10 cellular contexts compared by ENCODE assay signal in the genomic region with DNA sequence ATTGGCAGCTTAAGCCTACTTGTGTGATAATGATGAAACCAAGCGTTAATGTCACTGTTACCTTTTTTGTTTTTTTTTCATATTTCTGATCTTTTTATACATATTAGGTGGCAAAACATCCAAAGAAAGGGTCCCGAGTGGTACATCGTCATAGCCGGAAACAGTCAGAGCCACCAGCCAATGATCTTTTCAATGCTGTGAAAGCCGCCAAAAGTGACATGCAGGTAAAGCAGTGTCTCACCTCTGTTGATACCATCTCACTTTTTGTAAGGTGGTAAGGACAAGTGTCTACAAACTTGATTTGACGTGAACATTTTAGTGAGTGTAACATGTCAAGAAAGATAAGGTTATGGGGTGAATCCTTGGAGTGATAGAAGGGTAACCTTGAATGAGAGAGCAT. TPM values are rescaled to one million over a fixed set of nuclear protein-coding genes. Genes with fewer than 3 reads are reported as not detected.
DNase-seq lines count a peak whose midpoint lies in the region; ATAC-seq and TF ChIP-seq lines count a peak whose summit lies in the region.
"Not testable (repeated sequence)": the region's sequence is repeated elsewhere in the genome, so short reads cannot be mapped to it uniquely, and the experiment has no call there.
"Had no signal": no experiment of that assay in that cellular context is flagged by ENCODE, and none has a peak within 500 bp of the region (broad histone marks: within the 10 kb centered on the region; RNA-seq: fewer than 3 reads in every experiment).

No MANE protein-coding gene starts in this region.

- not testable (repeated sequence) for H3K27ac ChIP-seq in CD4-positive, CD25-positive, alpha-beta regulatory T cell (ENCODE audit: insufficient read depth, low read length, poor library complexity, severe bottlenecking)
- H3K27ac ChIP-seq in DOHH2 (ENCODE audit: low read depth, low read length) (peak overlapping the region; percentile 95), OCI-LY7 (ENCODE audit: low read depth, low read length, poor library complexity, severe bottlenecking) (peak overlapping the region; percentile 79)

- POLR2A ChIA-PET in OCI-LY7 (lab: Charles Lee) = interaction anchor here (0.7 to 1.3 kb wide), 3 partner anchors 11 to 171 kb away, joined by 4 to 6 read pairs (median 4); partner anchors contain the start of gene LAMTOR4
- POLR2A ChIA-PET in WTC11 (lab: Charles Lee) = not testable (repeated sequence)
- POLR2A ChIA-PET in activated CD8-positive, alpha-beta T cell treated with anti-CD3 and anti-CD28 coated beads, Interleukin-2, amount 10 ng/mL, durations not matched to agents 7 days and 5 days (lab: Charles Lee) = interaction anchor here (1.8 to 1.9 kb wide), 2 partner anchors 11 to 39 kb away, joined by 4 to 6 read pairs; no protein-coding TSS in a partner anchor

- not testable (repeated sequence) for ATAC-seq in CD4-positive, CD25-positive, alpha-beta regulatory T cell (ENCODE audit: low read depth in 2 of 2); WTC11; activated CD8-positive, alpha-beta T cell treated with anti-CD3 and anti-CD28 coated beads, Interleukin-2, amount 10 ng/mL, durations not matched to agents 7 days and 5 days
- peak; percentile 4 for ATAC-seq in effector memory CD8-positive, alpha-beta T cell (replicated peaks)

- H3K27ac Mint-ChIP-seq in CD4-positive, CD25-positive, alpha-beta regulatory T cell = peak overlapping the region in 2 of 3 donors; percentile 65 to 76
- H3K27ac Mint-ChIP-seq in WTC11 = peak overlapping the region; percentile 48; the same call in 1 of the 2 replicates
- peak overlapping the region; percentile 60 for H3K27ac Mint-ChIP-seq in activated CD8-positive, alpha-beta T cell treated with anti-CD3 and anti-CD28 coated beads, Interleukin-2, amount 10 ng/mL, durations not matched to agents 7 days and 5 days
- H3K27ac Mint-ChIP-seq in activated naive CD4-positive, alpha-beta T cell treated with anti-CD3 and anti-CD28 coated beads, Interleukin-2, amount 10 ng/mL, durations not matched to agents 7 days and 5 days = peak overlapping the region; percentile 92
- peak overlapping the region in 1 of 2 donors; percentile 59 for H3K27ac Mint-ChIP-seq in effector memory CD8-positive, alpha-beta T cell

- peak overlapping the region; percentile 27; the same call in 1 of the 2 replicates for H2AFZ ChIP-seq in OCI-LY7 (ENCODE audit: low read length)

- intact Hi-C loops in OCI-LY7 (cut with micrococcal nuclease; ENCODE audit: unreplicated experiment) = not testable (repeated sequence)

- peaks cover 19% of the 10 kb centered on the region for H3K4me1 ChIP-seq in CD4-positive, CD25-positive, alpha-beta regulatory T cell (ENCODE audit: control insufficient read depth, insufficient read depth, low read length, poor library complexity, severe bottlenecking)
- H3K4me1 ChIP-seq in DOHH2 (ENCODE audit: control insufficient read depth, low read length) (peaks cover 83% of the 10 kb centered on the region), OCI-LY7 (ENCODE audit: insufficient read depth, low read length, poor library complexity, severe bottlenecking) (peaks cover 69% of the 10 kb centered on the region)

- not testable (repeated sequence) for H3K79me2 ChIP-seq in DOHH2 (ENCODE audit: control insufficient read depth, low read length); OCI-LY7 (ENCODE audit: insufficient read depth, low read depth, low read length)

- not testable (repeated sequence) for TF ChIP-seq CTCF in DOHH2 (IDR thresholded peaks at IDR 0.05; ENCODE audit: low read depth, low read length, poor library complexity, severe bottlenecking); OCI-LY7 (conservative IDR thresholded peaks at IDR 0.05; ENCODE audit: low read length); WTC11 (IDR thresholded peaks at IDR 0.05)

- DNase-seq in CD4-positive, CD25-positive, alpha-beta regulatory T cell = peak in 1 of 3 donors; percentile 48
- not testable (repeated sequence) for DNase-seq in OCI-LY7 (ENCODE audit: low spot score); WTC11 (ENCODE audit: low spot score); activated CD8-positive, alpha-beta T cell treated with anti-CD3 and anti-CD28 coated beads, Interleukin-2, amount 10 ng/mL, durations not matched to agents 7 days and 5 days; activated naive CD4-positive, alpha-beta T cell treated with anti-CD3 and anti-CD28 coated beads, Interleukin-2, amount 10 ng/mL, durations not matched to agents 7 days and 5 days; effector memory CD8-positive, alpha-beta T cell
- DNase-seq in stimulated activated naive CD4-positive, alpha-beta T cell (lab: John Stamatoyannopoulos, UW) = peak in 4 of 6 experiments; percentile 10 to 39 (median 32)

- H3K36me3 ChIP-seq in CD4-positive, CD25-positive, alpha-beta regulatory T cell (ENCODE audit: control insufficient read depth, insufficient read depth, low read length); OCI-LY7 (ENCODE audit: insufficient read depth, low read length): not testable (repeated sequence)
- H3K36me3 ChIP-seq in DOHH2 (ENCODE audit: control insufficient read depth, low read length) = peaks cover 12% of the 10 kb centered on the region

- peak overlapping the region in 2 of 4 donors; percentile 57 to 65 for H3K4me3 Mint-ChIP-seq in CD4-positive, CD25-positive, alpha-beta regulatory T cell
- not testable (repeated sequence) for H3K4me3 Mint-ChIP-seq in WTC11; activated CD8-positive, alpha-beta T cell treated with anti-CD3 and anti-CD28 coated beads, Interleukin-2, amount 10 ng/mL, durations not matched to agents 7 days and 5 days; activated naive CD4-positive, alpha-beta T cell treated with anti-CD3 and anti-CD28 coated beads, Interleukin-2, amount 10 ng/mL, durations not matched to agents 7 days and 5 days
- peak overlapping the region in 1 of 2 donors; percentile 75 for H3K4me3 Mint-ChIP-seq in effector memory CD8-positive, alpha-beta T cell

- not testable (repeated sequence) for H3K9me2 ChIP-seq in DOHH2 (replicated peaks; ENCODE audit: control insufficient read depth, low read length); OCI-LY7 (ENCODE audit: insufficient read depth, low read length)

- H4K20me1 ChIP-seq in DOHH2 (ENCODE audit: control insufficient read depth, insufficient read depth, low read depth, low read length); OCI-LY7 (ENCODE audit: insufficient read depth, low read length): not testable (repeated sequence)

- not testable (repeated sequence) for H3K4me3 ChIP-seq in CD4-positive, CD25-positive, alpha-beta regulatory T cell (ENCODE audit: low read depth, low read length); OCI-LY7 (ENCODE audit: low read depth, low read length, poor library complexity, severe bottlenecking)
- peak overlapping the region; percentile 67 for H3K4me3 ChIP-seq in DOHH2 (ENCODE audit: low read length)

- H3F3A ChIP-seq in DOHH2 (ENCODE audit: control insufficient read depth, insufficient read depth) = peaks cover 45% of the 10 kb centered on the region

- H3K4me2 ChIP-seq in DOHH2 (ENCODE audit: low read length) (peak overlapping the region; percentile 88), OCI-LY7 (ENCODE audit: low read length) (peak overlapping the region; percentile 53; the same call in 1 of the 2 replicates)

- CTCF ChIA-PET in OCI-LY7 (lab: Charles Lee; ENCODE audit: unreplicated experiment) = not testable (repeated sequence)
- CTCF ChIA-PET in WTC11 (lab: Charles Lee) = interaction anchor here (0.9 to 1.2 kb wide), 3 partner anchors 11 to 52 kb away, joined by 4 to 6 read pairs (median 4); partner anchors contain the start of gene LAMTOR4
- CTCF ChIA-PET in activated CD8-positive, alpha-beta T cell treated with anti-CD3 and anti-CD28 coated beads, Interleukin-2, amount 10 ng/mL, durations not matched to agents 7 days and 5 days (lab: Charles Lee) = interaction anchor here (0.7 to 5.8 kb wide), 5 partner anchors 7 to 50 kb away, joined by 3 to 51 read pairs (median 14); no protein-coding TSS in a partner anchor
- CTCF ChIA-PET in activated naive CD4-positive, alpha-beta T cell treated with anti-CD3 and anti-CD28 coated beads, Interleukin-2, amount 10 ng/mL, durations not matched to agents 7 days and 5 days (lab: Charles Lee) = interaction anchor here (0.7 kb wide), 1 partner anchor 225 kb away, joined by 3 read pairs; no protein-coding TSS in a partner anchor

- not testable (repeated sequence) for BruUV-seq in OCI-LY7 (replicated peaks; lab: Mats Ljungman, UMichigan)

- H3K4me1 Mint-ChIP-seq in CD4-positive, CD25-positive, alpha-beta regulatory T cell = peaks cover 16 to 47% (median 25%) of the 10 kb centered on the region in 4 donors
- H3K4me1 Mint-ChIP-seq in WTC11 = peaks cover 15% of the 10 kb centered on the region
- peaks cover 48% of the 10 kb centered on the region for H3K4me1 Mint-ChIP-seq in activated CD8-positive, alpha-beta T cell treated with anti-CD3 and anti-CD28 coated beads, Interleukin-2, amount 10 ng/mL, durations not matched to agents 7 days and 5 days (ENCODE audit: low read depth)
- H3K4me1 Mint-ChIP-seq in activated naive CD4-positive, alpha-beta T cell treated with anti-CD3 and anti-CD28 coated beads, Interleukin-2, amount 10 ng/mL, durations not matched to agents 7 days and 5 days = peaks cover 58% of the 10 kb centered on the region
- peaks cover 10 to 31% of the 10 kb centered on the region in 2 donors for H3K4me1 Mint-ChIP-seq in effector memory CD8-positive, alpha-beta T cell (ENCODE audit: low read depth in 2 of 2)

- H3K36me3 Mint-ChIP-seq in CD4-positive, CD25-positive, alpha-beta regulatory T cell; WTC11; activated CD8-positive, alpha-beta T cell treated with anti-CD3 and anti-CD28 coated beads, Interleukin-2, amount 10 ng/mL, durations not matched to agents 7 days and 5 days (ENCODE audit: low read depth); activated naive CD4-positive, alpha-beta T cell treated with anti-CD3 and anti-CD28 coated beads, Interleukin-2, amount 10 ng/mL, durations not matched to agents 7 days and 5 days; effector memory CD8-positive, alpha-beta T cell (ENCODE audit: insufficient read depth): not testable (repeated sequence)

- H3K27me3 ChIP-seq in CD4-positive, CD25-positive, alpha-beta regulatory T cell (ENCODE audit: control insufficient read depth, insufficient read depth, low read length); DOHH2 (ENCODE audit: control insufficient read depth, low read length): not testable (repeated sequence)

- H3K9me3 Mint-ChIP-seq in CD4-positive, CD25-positive, alpha-beta regulatory T cell; WTC11; activated CD8-positive, alpha-beta T cell treated with anti-CD3 and anti-CD28 coated beads, Interleukin-2, amount 10 ng/mL, durations not matched to agents 7 days and 5 days (ENCODE audit: insufficient read depth); activated naive CD4-positive, alpha-beta T cell treated with anti-CD3 and anti-CD28 coated beads, Interleukin-2, amount 10 ng/mL, durations not matched to agents 7 days and 5 days; effector memory CD8-positive, alpha-beta T cell: not testable (repeated sequence)

- H3K27me3 Mint-ChIP-seq in CD4-positive, CD25-positive, alpha-beta regulatory T cell; activated CD8-positive, alpha-beta T cell treated with anti-CD3 and anti-CD28 coated beads, Interleukin-2, amount 10 ng/mL, durations not matched to agents 7 days and 5 days (ENCODE audit: low read depth); activated naive CD4-positive, alpha-beta T cell treated with anti-CD3 and anti-CD28 coated beads, Interleukin-2, amount 10 ng/mL, durations not matched to agents 7 days and 5 days; effector memory CD8-positive, alpha-beta T cell: not testable (repeated sequence)
- H3K27me3 Mint-ChIP-seq in WTC11 (ENCODE audit: low read depth) = peaks cover 54% of the 10 kb centered on the region

- not testable (repeated sequence) for H3K9me3 ChIP-seq in CD4-positive, CD25-positive, alpha-beta regulatory T cell (ENCODE audit: control insufficient read depth in 2 of 2, low read length in 2 of 2); DOHH2 (ENCODE audit: control insufficient read depth, insufficient read depth, low read length); OCI-LY7 (ENCODE audit: low read length)

RNA-seq across cellular contexts. Expression of gene STAG3, which starts 4.9 kb away (rescaled TPM):
- total RNA-seq in CD4-positive, CD25-positive, alpha-beta regulatory T cell = 6.2 TPM
- polyA plus RNA-seq in CD4-positive, CD25-positive, alpha-beta regulatory T cell = 1 to 10 TPM in 1 of 4 donors, under 1 TPM in 3; 0.53 to 4.0 (median 0.77) TPM
- 56.1 and 82.8 TPM in 2 replicates for total RNA-seq in OCI-LY7 (2014; rRNA removed; shearing (Covaris generic))
- total RNA-seq in OCI-LY7 (2022) (70.2 and 79.2 TPM in 2 replicates), WTC11 (2021) (5.2 to 7.6 TPM (median 5.5 TPM) in 3 replicates)
- 10 to 100 TPM; 16.5 to 20.6 TPM for total RNA-seq in activated CD8-positive, alpha-beta T cell treated with anti-CD3 and anti-CD28 coated beads, Interleukin-2, amount 10 ng/mL, durations not matched to agents 7 days and 5 days

RNA-seq across cellular contexts. Expression of gene GPC2, which starts 5.4 kb away (rescaled TPM):
- total RNA-seq in CD4-positive, CD25-positive, alpha-beta regulatory T cell = 7.0 TPM
- polyA plus RNA-seq in CD4-positive, CD25-positive, alpha-beta regulatory T cell = under 1 TPM in 3 of 4 donors, not detected in 1; 0.16 to 0.27 (median 0.23) TPM
- 20.2 and 33.2 TPM in 2 replicates for total RNA-seq in OCI-LY7 (2014; rRNA removed; shearing (Covaris generic))
- 23.2 and 31.7 TPM in 2 replicates for total RNA-seq in OCI-LY7 (2022)
- total RNA-seq in WTC11 (2021) = 52.1 to 63.9 TPM (median 63.0 TPM) in 3 replicates
- 1 to 10 TPM; 8.1 to 8.2 TPM for total RNA-seq in activated CD8-positive, alpha-beta T cell treated with anti-CD3 and anti-CD28 coated beads, Interleukin-2, amount 10 ng/mL, durations not matched to agents 7 days and 5 days
- polyA plus RNA-seq: CD14-positive monocyte had no signal

RNA-seq across cellular contexts. Expression of gene GAL3ST4, which starts 14.2 kb away (rescaled TPM):
- total RNA-seq in CD4-positive, CD25-positive, alpha-beta regulatory T cell = 6.1 TPM
- 1 to 10 TPM; 2.6 to 7.7 (median 5.3) TPM for polyA plus RNA-seq in CD4-positive, CD25-positive, alpha-beta regulatory T cell
- 3.9 and 4.6 TPM in 2 replicates for total RNA-seq in OCI-LY7 (2014; rRNA removed; shearing (Covaris generic))
- total RNA-seq in OCI-LY7 (2022) = 5.2 and 6.1 TPM in 2 replicates
- 8.1 to 10.3 TPM (median 8.9 TPM) in 3 replicates for total RNA-seq in WTC11 (2021)
- 1 to 10 TPM; 2.8 to 3.5 TPM for total RNA-seq in activated CD8-positive, alpha-beta T cell treated with anti-CD3 and anti-CD28 coated beads, Interleukin-2, amount 10 ng/mL, durations not matched to agents 7 days and 5 days
- total RNA-seq: HT-29 had no signal
- polyA plus RNA-seq: CD14-positive monocyte had no signal

RNA-seq across cellular contexts. Expression of gene TRAPPC14, which starts 24.1 kb away (rescaled TPM):
- total RNA-seq in CD4-positive, CD25-positive, alpha-beta regulatory T cell = 54.6 TPM
- 1 to 10 TPM; 2.3 to 4.3 (median 3.9) TPM for polyA plus RNA-seq in CD4-positive, CD25-positive, alpha-beta regulatory T cell
- total RNA-seq in OCI-LY7 (2014; rRNA removed; shearing (Covaris generic)) = 30.6 and 38.8 TPM in 2 replicates
- total RNA-seq in OCI-LY7 (2022) (41.6 and 49.9 TPM in 2 replicates), WTC11 (2021) (25.0 to 28.0 TPM (median 25.1 TPM) in 3 replicates)
- 10 to 100 TPM; 42.7 to 44.0 TPM for total RNA-seq in activated CD8-positive, alpha-beta T cell treated with anti-CD3 and anti-CD28 coated beads, Interleukin-2, amount 10 ng/mL, durations not matched to agents 7 days and 5 days

RNA-seq across cellular contexts. Expression of gene LAMTOR4, which starts 33.9 kb away (rescaled TPM):
- total RNA-seq in CD4-positive, CD25-positive, alpha-beta regulatory T cell = 136 TPM
- 100 to 1,000 TPM; 450 to 474 (median 465) TPM for polyA plus RNA-seq in CD4-positive, CD25-positive, alpha-beta regulatory T cell
- 243 and 263 TPM in 2 replicates for total RNA-seq in OCI-LY7 (2014; rRNA removed; shearing (Covaris generic))
- total RNA-seq in OCI-LY7 (2022) = 207 and 237 TPM in 2 replicates
- 199 to 235 TPM (median 227 TPM) in 3 replicates for total RNA-seq in WTC11 (2021)
- 100 to 1,000 TPM; 134 to 143 TPM for total RNA-seq in activated CD8-positive, alpha-beta T cell treated with anti-CD3 and anti-CD28 coated beads, Interleukin-2, amount 10 ng/mL, durations not matched to agents 7 days and 5 days
